17 cellular contexts compared by ENCODE assay signal in genomic region chr6:69914015-69914485, GRCh38. TPM values are rescaled to one million over a fixed set of nuclear protein-coding genes. Genes with fewer than 3 reads are reported as not detected.
DNase-seq lines count a peak whose midpoint lies in the region; ATAC-seq, FAIRE-seq and TF ChIP-seq lines count a peak whose summit lies in the region.
"Had no signal": no experiment of that assay in that cellular context is flagged by ENCODE, and none has a peak within 500 bp of the region (broad histone marks: within the 10 kb centered on the region; RNA-seq: fewer than 3 reads in every experiment).

No MANE protein-coding gene starts in this region.

- H4K20me1 ChIP-seq in HepG2 (ENCODE audit: insufficient read depth, low read length), result no peaks in the 10 kb centered on the region

- DNase-seq in HepG2 (ENCODE audit: low spot score), result no peak
- no peak for DNase-seq in right lobe of liver
- DNase-seq in SK-N-MC (ENCODE audit: low read depth, low spot score), result no peak
- DNase-seq in iris pigment epithelial cell (ENCODE audit: low read depth), result peak; percentile 22
- no peak for DNase-seq in activated CD4-positive, alpha-beta T cell treated with anti-CD3 and anti-CD28 coated beads, Interleukin-2, amount 50 U/mL, for 1 hour
- DNase-seq in substantia nigra (lab: John Stamatoyannopoulos, UW), result no peak
- DNase-seq in G401 (ENCODE audit: low spot score), result no peak
- DNase-seq: activated naive CD4-positive, alpha-beta T cell treated with anti-CD3 and anti-CD28 coated beads, Interleukin-2, amount 50 U/mL, for 16 hours; central memory CD4-positive, alpha-beta T cell; KBM-7; left ventricle myocardium superior; NCI-H187; spleen; WERI-Rb-1 had no signal

- POLR2A ChIA-PET in HepG2 (lab: Yijun Ruan, JAX), result no interaction called here

- ATAC-seq in HepG2, result peak; percentile 62
- ATAC-seq in right lobe of liver, result no peak
- no peak for ATAC-seq in GM18502 (IDR thresholded peaks at IDR 0.05; ENCODE audit: poor library complexity, unreplicated experiment)
- ATAC-seq: left ventricle myocardium superior had no signal

- TF ChIP-seq RAD21 in HepG2 (CRISPR knock-in tag; IDR thresholded peaks at IDR 0.05), result no peak

- intact Hi-C loops in HepG2 (cut with micrococcal nuclease; ENCODE audit: unreplicated experiment), result no loop called here
- intact Hi-C loops in right lobe of liver (cut with DNase I), result no loop called here

- 0% methylated on average over 2 of the region's 2 CpGs for WGBS in HepG2 (ENCODE audit: low lambda C conversion rate)
- 29% methylated on average over 2 of the region's 2 CpGs for WGBS in right lobe of liver (ENCODE audit: insufficient coverage, low coverage, low lambda C conversion rate, missing lambda C conversion rate)

- H3K4me1 ChIP-seq in HepG2 (ENCODE audit: insufficient read depth, low read length), result no peaks in the 10 kb centered on the region
- no peaks in the 10 kb centered on the region for H3K4me1 ChIP-seq in right lobe of liver

- TF ChIP-seq POLR2A in HepG2 (IDR thresholded peaks at IDR 0.05; ENCODE audit: insufficient read depth in 1 of 2, low read depth in 2 of 2, low read length in 2 of 2) (no peak), right lobe of liver (IDR thresholded peaks at IDR 0.05) (no peak)

- BruUV-seq in HepG2 (replicated peaks; lab: Mats Ljungman, UMichigan), result no TSS peak

- H3K27me3 ChIP-seq in HepG2 (ENCODE audit: control insufficient read depth in 1 of 2, insufficient read depth in 2 of 2, low read length in 2 of 2) (no peaks in the 10 kb centered on the region), right lobe of liver (no peaks in the 10 kb centered on the region)
- H3K27me3 ChIP-seq: spleen had no signal

- TF ChIP-seq CTCF in HepG2 (CRISPR knock-in tag; IDR thresholded peaks at IDR 0.05) (no peak), right lobe of liver (IDR thresholded peaks at IDR 0.05) (no peak)

- H3K9ac ChIP-seq in HepG2 (ENCODE audit: insufficient read depth, low read depth, low read length), result no peak overlapping the region
- H3K9ac ChIP-seq in SK-N-MC (ENCODE audit: insufficient read length), result no peak overlapping the region

- H3K79me2 ChIP-seq in HepG2 (ENCODE audit: insufficient read depth, low read length), result no peaks in the 10 kb centered on the region

- CTCF ChIA-PET in HepG2 (lab: Yijun Ruan, JAX; ENCODE audit: low intra/inter-chr PET ratio, low total read pairs), result no interaction called here

- FAIRE-seq in HepG2 (lab: Jason Lieb, UNC), result no peak
- FAIRE-seq: A204.1 had no signal

- H3K36me3 ChIP-seq in HepG2 (replicated peaks in 1 of 2; ENCODE audit: control insufficient read depth in 1 of 2, insufficient read depth in 2 of 2, low read length in 2 of 2) (no peaks in the 10 kb centered on the region), right lobe of liver (no peaks in the 10 kb centered on the region), SK-N-MC (ENCODE audit: insufficient read depth, low read length) (no peaks in the 10 kb centered on the region)
- H3K36me3 ChIP-seq: spleen, WERI-Rb-1 had no signal

- TF ChIP-seq EP300 in HepG2 (IDR thresholded peaks at IDR 0.05; ENCODE audit: low read depth in 2 of 2, low read length in 2 of 2) (no peak), HepG2 (CRISPR knock-in tag; IDR thresholded peaks at IDR 0.05; ENCODE audit: borderline replicate concordance) (no peak)

- no peak overlapping the region for H3K27ac ChIP-seq in HepG2 (ENCODE audit: extremely low read length, insufficient read depth, low read length)
- H3K27ac ChIP-seq in right lobe of liver, result no peak overlapping the region
- H3K27ac ChIP-seq in SK-N-MC, result peak overlapping the region; percentile 14; the same call in 1 of the 2 replicates
- H3K27ac ChIP-seq in substantia nigra (ENCODE audit: low read depth, low read length, poor library complexity, severe bottlenecking), result no peak overlapping the region
- H3K27ac ChIP-seq: WERI-Rb-1 had no signal

- in situ Hi-C loops in HepG2 (cut with HindIII; ENCODE audit: extremely low pct_ligation_motif_present, low pct_unique_long_range_greater_than_20kb) (no loop called here), G401 (cut with HindIII; ENCODE audit: low sequenced_read_pairs) (no loop called here)

- no peak overlapping the region for H3K4me2 ChIP-seq in HepG2 (ENCODE audit: low read depth, low read length)

- H3K4me3 ChIP-seq in HepG2 (replicated peaks in 1 of 3; ENCODE audit: insufficient read depth in 1 of 3, low read depth in 2 of 3, low read length in 3 of 3) (no peak overlapping the region), right lobe of liver (no peak overlapping the region), SK-N-MC (no peak overlapping the region)
- H3K4me3 ChIP-seq: spleen had no signal

- no peaks in the 10 kb centered on the region for H3K9me3 ChIP-seq in HepG2 (ENCODE audit: low read length)
- no peaks in the 10 kb centered on the region for H3K9me3 ChIP-seq in right lobe of liver
- no peaks in the 10 kb centered on the region for H3K9me3 ChIP-seq in SK-N-MC (ENCODE audit: low read depth, low read length)
- H3K9me3 ChIP-seq: spleen had no signal

- no peak overlapping the region for H2AFZ ChIP-seq in HepG2 (ENCODE audit: low read length)

TF ChIP-seq in HepG2, 621 proteins besides CTCF, POLR2A, EP300 and RAD21 (continues in another document):
- TF ChIP-seq MZF1 (CRISPR knock-in tag; IDR thresholded peaks at IDR 0.05; ENCODE audit: borderline replicate concordance) (no peak), MTF2 (CRISPR knock-in tag; IDR thresholded peaks at IDR 0.05; ENCODE audit: borderline replicate concordance) (no peak), DNMT3B (CRISPR knock-in tag; conservative IDR thresholded peaks at IDR 0.05) (no peak), STAG1 (CRISPR knock-in tag; IDR thresholded peaks at IDR 0.05) (no peak), CEBPZ (IDR thresholded peaks at IDR 0.05; ENCODE audit: low read length) (no peak), KDM5B (CRISPR knock-in tag; IDR thresholded peaks at IDR 0.05; ENCODE audit: borderline replicate concordance) (no peak), TIGD3 (CRISPR knock-in tag; IDR thresholded peaks at IDR 0.05; ENCODE audit: borderline replicate concordance) (no peak)

RNA-seq across cellular contexts. Expression of gene COL19A1, which starts 47.7 kb away (rescaled TPM):
- total RNA-seq in HepG2 (2016; rRNA removed; fragmentation: Illumina TruSeq; extraction: Trizol) (not detected in 2 replicates), right lobe of liver (under 1 TPM in 4 of 6 experiments, not detected in 2; 0.18 to 0.39 (median 0.27) TPM)
- not detected in 2 replicates for total RNA-seq in HepG2 (2016; cell fraction: cytosol; rRNA removed; fragmentation: Illumina TruSeq; extraction: Trizol; ENCODE audit: low read depth)
- not detected in 2 replicates for total RNA-seq in HepG2 (2016; cell fraction: insoluble cytoplasmic fraction; rRNA removed; fragmentation: Illumina TruSeq; extraction: Trizol)
- total RNA-seq in HepG2 (2016; cell fraction: membrane; rRNA removed; fragmentation: Illumina TruSeq; extraction: Trizol), result not detected in 2 replicates
- not detected in 2 replicates for total RNA-seq in HepG2 (2016; cell fraction: nucleus; rRNA removed; fragmentation: Illumina TruSeq; extraction: Trizol)
- polyA plus RNA-seq in HepG2 (2011; rRNA removed), result not detected in 2 replicates
- polyA plus RNA-seq in HepG2 (2011; cell fraction: cytosol; rRNA removed), result not detected in 2 replicates
- polyA plus RNA-seq in HepG2 (2011; cell fraction: nucleus; rRNA removed), result not detected in 2 replicates
- not detected in 2 replicates for polyA plus RNA-seq in HepG2 (2012)
- polyA plus RNA-seq in HepG2 (2016; cell fraction: cytosol; fragmentation: Illumina TruSeq; extraction: Trizol; ENCODE audit: low read depth), result not detected in 2 replicates
- not detected in 2 replicates for polyA plus RNA-seq in HepG2 (2016; cell fraction: insoluble cytoplasmic fraction; fragmentation: Illumina TruSeq; extraction: Trizol; ENCODE audit: low read depth)
- polyA plus RNA-seq in HepG2 (2016; cell fraction: membrane; fragmentation: Illumina TruSeq; extraction: Trizol; ENCODE audit: low read depth), result not detected in 2 replicates
- not detected in 2 replicates for polyA plus RNA-seq in HepG2 (2016; cell fraction: nucleus; fragmentation: Illumina TruSeq; extraction: Trizol; ENCODE audit: insufficient read depth, low read depth)
- polyA minus RNA-seq in HepG2 (2011; rRNA and poly(A)+ RNA removed; ENCODE audit: low replicate concordance), result not detected in 2 replicates
- polyA minus RNA-seq in HepG2 (2011; cell fraction: cytosol; rRNA and poly(A)+ RNA removed), result not detected in 2 replicates
- not detected in 2 replicates for polyA minus RNA-seq in HepG2 (2011; cell fraction: nucleus; rRNA and poly(A)+ RNA removed)
- total RNA-seq in G401 (2014; rRNA removed; shearing (Covaris generic)), result not detected in 2 replicates
- total RNA-seq: subcutaneous adipose tissue had no signal
